ENCODE assay signal across 26 cellular contexts in the genomic region with DNA sequence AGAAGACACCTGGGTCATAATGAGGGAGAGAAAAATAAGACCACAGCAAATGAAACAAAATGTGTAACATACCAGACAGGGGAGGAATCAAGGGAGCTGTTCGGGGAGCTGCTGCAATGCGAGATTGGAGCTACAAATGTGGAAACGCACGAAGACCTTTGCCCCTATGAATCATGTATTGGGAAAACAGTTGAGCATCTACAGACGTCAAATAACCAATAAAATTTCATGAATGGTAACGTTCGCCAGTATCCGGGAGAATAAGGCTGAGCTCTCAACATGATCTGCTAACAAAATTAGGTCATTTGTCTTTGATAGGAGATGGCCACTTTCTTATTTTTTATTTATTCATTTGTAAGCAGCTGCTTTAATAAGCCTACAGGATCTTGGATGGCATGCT.
"Had no signal": no experiment of that assay in that cellular context is flagged by ENCODE, and none has a peak within 500 bp of the region (broad histone marks: within the 10 kb centered on the region; RNA-seq: fewer than 3 reads in every experiment).

No MANE protein-coding gene starts in this region.

- FAIRE-seq: islet of Langerhans, kidney, urothelium cell line had no signal

- H3K9me3 ChIP-seq: ovary, testis, thyroid gland, upper lobe of right lung had no signal

- H3K4me2 ChIP-seq: smooth muscle cell had no signal

- H3K27me3 ChIP-seq: ovary, sigmoid colon, testis, thyroid gland, upper lobe of right lung had no signal

- H3K27ac ChIP-seq: left ventricle myocardium inferior, ovary, sigmoid colon, testis, thyroid gland, upper lobe of right lung had no signal

- H3K36me3 ChIP-seq: left ventricle myocardium inferior, ovary, sigmoid colon, thyroid gland, upper lobe of right lung had no signal

- H3K4me1 ChIP-seq: left ventricle myocardium inferior, sigmoid colon, testis, thyroid gland, upper lobe of right lung had no signal

- DNase-seq: head of caudate nucleus; hypothalamus; immature natural killer cell; kidney; left ventricle myocardium inferior; mesendoderm; naive thymus-derived CD4-positive, alpha-beta T cell; ovary; retina; right cardiac atrium; sigmoid colon; stimulated activated CD4-positive, alpha-beta T cell treated with anti-CD3 and anti-CD28 coated beads, Interleukin-1b, Interleukin-23, amount 100 ng/mL, for 48 hours; stimulated activated CD4-positive, alpha-beta T cell treated with anti-CD3 and anti-CD28 coated beads, Interleukin-2, amount 100 ng/mL, for 48 hours; stimulated activated CD4-positive, alpha-beta T cell treated with anti-CD3 and anti-CD28 coated beads, Interleukin-4, amount 100 ng/mL, for 4 hours; stimulated activated CD8-positive, alpha-beta memory T cell treated with anti-CD3 and anti-CD28 coated beads, Interleukin-4, amount 100 ng/mL, for 48 hours; stimulated activated naive CD4-positive, alpha-beta T cell treated with Interleukin-2 at 50 U/mL for 16 hours; stimulated activated naive CD8-positive, alpha-beta T cell treated with anti-CD3 and anti-CD28 coated beads, Interleukin-15, amount 100 ng/mL, for 72 hours; substantia nigra; testis; thyroid gland; trophoblast cell; upper lobe of right lung had no signal

- H3K4me3 ChIP-seq: left ventricle myocardium inferior, lung, ovary, sigmoid colon, smooth muscle cell, testis, thyroid gland, upper lobe of right lung had no signal
